Comparison of ENCODE assay signal across 29 cellular contexts in genomic region chr6:353642-354614, GRCh38. TPM values are rescaled to one million over a fixed set of nuclear protein-coding genes. Genes with fewer than 3 reads are reported as not detected.
DNase-seq lines count a peak whose midpoint lies in the region; ATAC-seq and TF ChIP-seq lines count a peak whose summit lies in the region.
"Had no signal": no experiment of that assay in that cellular context is flagged by ENCODE, and none has a peak within 500 bp of the region (broad histone marks: within the 10 kb centered on the region; RNA-seq: fewer than 3 reads in every experiment).

No MANE protein-coding gene starts in this region.

- intact Hi-C loops in dendritic cell treated with granulocyte-macrophage colony-stimulating factor and Interleukin-4, amounts not matched to agents 40 ng/mL and 50 ng/mL, for 4 days (cut with micrococcal nuclease): no loop called here
- intact Hi-C loops in posterior vena cava (cut with DNase I) (no loop called here), ascending aorta (cut with DNase I) (no loop called here), A673 (cut with micrococcal nuclease; ENCODE audit: unreplicated experiment) (no loop called here)

- H3K4me3 ChIP-seq in NB4 (ENCODE audit: low read depth, low read length): no peak overlapping the region
- no peak overlapping the region for H3K4me3 ChIP-seq in ascending aorta
- no peak overlapping the region for H3K4me3 ChIP-seq in A673 (ENCODE audit: low read depth, low read length, poor library complexity, severe bottlenecking)
- H3K4me3 ChIP-seq: colonic mucosa, esophagus squamous epithelium, gastrocnemius medialis, lung, testis, vagina had no signal

- ATAC-seq in GM19324 (IDR thresholded peaks at IDR 0.05; ENCODE audit: low FRiP score, unreplicated experiment): no peak
- ATAC-seq: activated CD4-positive, CD25-positive, alpha-beta regulatory T cell treated with anti-CD3 and anti-CD28 coated beads, Interleukin-2, amount 50 U/mL, for 24 hours; gastrocnemius medialis had no signal

- no peaks in the 10 kb centered on the region for H3K9me3 Mint-ChIP-seq in dendritic cell treated with granulocyte-macrophage colony-stimulating factor and Interleukin-4, amounts not matched to agents 40 ng/mL and 50 ng/mL, for 4 days

- H3K27me3 ChIP-seq in ascending aorta: no peaks in the 10 kb centered on the region
- no peaks in the 10 kb centered on the region for H3K27me3 ChIP-seq in A673 (replicated peaks; ENCODE audit: insufficient read depth, low read depth, low read length, poor library complexity)
- H3K27me3 ChIP-seq: colonic mucosa, esophagus squamous epithelium, gastrocnemius medialis, testis, vagina had no signal

- H3K4me3 Mint-ChIP-seq in dendritic cell treated with granulocyte-macrophage colony-stimulating factor and Interleukin-4, amounts not matched to agents 40 ng/mL and 50 ng/mL, for 4 days: no peak overlapping the region
- H3K4me3 Mint-ChIP-seq: activated CD8-positive, alpha-beta T cell treated with anti-CD3 and anti-CD28 coated beads, Interleukin-2, amount 10 ng/mL, durations not matched to agents 7 days and 5 days; brain; neural crest cell had no signal

- H3K27ac ChIP-seq in ascending aorta (no peak overlapping the region), A673 (ENCODE audit: low read depth, low read length, poor library complexity, severe bottlenecking) (no peak overlapping the region)
- H3K27ac ChIP-seq: colonic mucosa, esophagus squamous epithelium, gastrocnemius medialis, testis, vagina had no signal

- TF ChIP-seq CTCF in NB4 (IDR thresholded peaks at IDR 0.05; ENCODE audit: low read depth, low read length) (no peak), ascending aorta (IDR thresholded peaks at IDR 0.05) (no peak), A673 (conservative IDR thresholded peaks at IDR 0.05; ENCODE audit: low read depth, low read length) (no peak)

- no peaks in the 10 kb centered on the region for H3K27me3 Mint-ChIP-seq in dendritic cell treated with granulocyte-macrophage colony-stimulating factor and Interleukin-4, amounts not matched to agents 40 ng/mL and 50 ng/mL, for 4 days
- H3K27me3 Mint-ChIP-seq: brain, progenitor cell of endocrine pancreas had no signal

- POLR2A ChIA-PET in A673 (lab: Charles Lee; ENCODE audit: low non-redundant PET): no interaction called here

- peak overlapping the region; percentile 86 for H3K27ac Mint-ChIP-seq in dendritic cell treated with granulocyte-macrophage colony-stimulating factor and Interleukin-4, amounts not matched to agents 40 ng/mL and 50 ng/mL, for 4 days
- H3K27ac Mint-ChIP-seq: activated CD8-positive, alpha-beta T cell treated with anti-CD3 and anti-CD28 coated beads, Interleukin-2, amount 10 ng/mL, durations not matched to agents 7 days and 5 days; brain; progenitor cell of endocrine pancreas had no signal

- CTCF ChIA-PET in A673 (lab: Charles Lee): no interaction called here

- peaks cover 6 to 20% of the 10 kb centered on the region in 2 donors for H3K36me3 ChIP-seq in ascending aorta
- no peaks in the 10 kb centered on the region for H3K36me3 ChIP-seq in A673 (ENCODE audit: insufficient read depth, low read length, poor library complexity, severe bottlenecking)
- H3K36me3 ChIP-seq: colonic mucosa had no signal

- H3K36me3 Mint-ChIP-seq in dendritic cell treated with granulocyte-macrophage colony-stimulating factor and Interleukin-4, amounts not matched to agents 40 ng/mL and 50 ng/mL, for 4 days (ENCODE audit: low read depth): peaks cover 62% of the 10 kb centered on the region

- H3K4me1 ChIP-seq in ascending aorta: no peaks in the 10 kb centered on the region
- H3K4me1 ChIP-seq in A673 (ENCODE audit: insufficient read depth, low read length, poor library complexity, severe bottlenecking): no peaks in the 10 kb centered on the region
- H3K4me1 ChIP-seq: colonic mucosa, gastrocnemius medialis, testis, vagina had no signal

- DNase-seq in NB4 (ENCODE audit: low read depth) (peak; percentile 39), posterior vena cava (ENCODE audit: low spot score) (peak; percentile 80), ascending aorta (ENCODE audit: low spot score in 2 of 2) (no peak), HCEC 1CT (no peak), A673 (ENCODE audit: low spot score) (no peak)
- DNase-seq: activated CD8-positive, alpha-beta T cell treated with anti-CD3 and anti-CD28 coated beads, Interleukin-2, amount 10 ng/mL, durations not matched to agents 7 days and 5 days; activated gamma-delta T cell; C1 segment of cervical spinal cord; Calu3; colonic mucosa; esophagus squamous epithelium; gastrocnemius medialis; H7; hypothalamus; NCI-H2029 treated with DMSO at 0.1 percent for 48 hours; NCI-H226; NCI-H748 treated with DMSO at 0.1 percent for 48 hours; small intestine; stimulated activated CD4-positive, alpha-beta T cell treated with anti-CD3 and anti-CD28 coated beads, Interleukin-2, amount 100 ng/mL, for 24 hours; testis had no signal

- H3K4me1 Mint-ChIP-seq in dendritic cell treated with granulocyte-macrophage colony-stimulating factor and Interleukin-4, amounts not matched to agents 40 ng/mL and 50 ng/mL, for 4 days (ENCODE audit: low read depth): peaks cover 88% of the 10 kb centered on the region

- BruUV-seq in A673 (replicated peaks; lab: Mats Ljungman, UMichigan): no TSS peak

- no peaks in the 10 kb centered on the region for H3K9me3 ChIP-seq in ascending aorta
- H3K9me3 ChIP-seq in A673 (ENCODE audit: low read depth, low read length, poor library complexity, severe bottlenecking): peaks cover 9% of the 10 kb centered on the region
- H3K9me3 ChIP-seq: colonic mucosa, esophagus squamous epithelium, gastrocnemius medialis, testis, vagina had no signal

- TF ChIP-seq POLR2A in GM15510 (IDR thresholded peaks at IDR 0.05; ENCODE audit: borderline replicate concordance, extremely low read depth, insufficient read length): peak; percentile 24
- TF ChIP-seq POLR2A in NB4 (IDR thresholded peaks at IDR 0.05; ENCODE audit: extremely low read depth, insufficient read length): no peak

RNA-seq across cellular contexts. Expression of gene IRF4, which starts 37.6 kb away (rescaled TPM):
- total RNA-seq in posterior vena cava (1 to 10 TPM; 1.7 to 2.7 TPM), ascending aorta (1.3 TPM), A673 (2021) (0.07 and 0.37 TPM in 2 replicates)
- total RNA-seq: Calu3, progenitor cell of endocrine pancreas had no signal

Comparison
In these comparisons a context has a peak if more than half of its experiments do, and no peak if none do; other contexts are left out.
1. DNase-seq: peak in NB4 (single experiment) and posterior vena cava (single experiment); none in ascending aorta (0 of 2), HCEC 1CT (single experiment) and A673 (single experiment).